ENCODE assay signal across 21 cellular contexts in the genomic region with DNA sequence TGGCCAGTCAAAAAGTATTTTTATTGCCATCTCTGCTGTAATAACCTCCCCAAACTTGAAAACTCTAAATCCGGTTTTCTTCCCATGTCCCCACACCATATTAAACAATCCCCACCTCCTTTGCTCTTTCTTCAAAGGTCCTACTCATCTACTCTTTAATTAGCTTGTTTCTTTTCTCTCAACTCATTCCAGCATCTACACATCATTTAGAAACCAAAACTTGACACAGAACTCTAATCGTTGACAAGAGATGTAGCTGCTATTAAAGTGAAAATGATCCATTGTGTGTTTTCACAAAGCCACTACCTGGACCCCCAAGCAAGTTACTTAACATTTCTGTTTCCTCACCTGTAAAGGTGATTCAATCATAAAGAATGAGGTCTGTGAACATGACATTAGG.
DNase-seq lines count a peak whose midpoint lies in the region; ATAC-seq lines count a peak whose summit lies in the region.
"Had no signal": no experiment of that assay in that cellular context is flagged by ENCODE, and none has a peak within 500 bp of the region (broad histone marks: within the 10 kb centered on the region; RNA-seq: fewer than 3 reads in every experiment).

No MANE protein-coding gene starts in this region.

- H3K27me3 ChIP-seq in stomach smooth muscle (ENCODE audit: control insufficient read depth in 1 of 2, insufficient read depth in 2 of 2, low read length in 2 of 2) = no peaks in the 10 kb centered on the region

- no peaks in the 10 kb centered on the region for H3K4me1 Mint-ChIP-seq in natural killer cell treated with Interleukin-12 subunit alpha and Interleukin-12 subunit beta and Interleukin-15 and Interleukin-18, amount 100 ng/mL, for 72 hours (ENCODE audit: low read depth in 2 of 2)
- H3K4me1 Mint-ChIP-seq: CD4-positive, alpha-beta memory T cell had no signal

- H3K36me3 Mint-ChIP-seq in natural killer cell treated with Interleukin-12 subunit alpha and Interleukin-12 subunit beta and Interleukin-15 and Interleukin-18, amount 100 ng/mL, for 72 hours = no peaks in the 10 kb centered on the region
- H3K36me3 Mint-ChIP-seq: CD4-positive, alpha-beta memory T cell had no signal

- H3K27me3 Mint-ChIP-seq in natural killer cell treated with Interleukin-12 subunit alpha and Interleukin-12 subunit beta and Interleukin-15 and Interleukin-18, amount 100 ng/mL, for 72 hours = peaks cover 18 to 33% of the 10 kb centered on the region in 2 donors

- H3K27ac Mint-ChIP-seq in natural killer cell treated with Interleukin-12 subunit alpha and Interleukin-12 subunit beta and Interleukin-15 and Interleukin-18, amount 100 ng/mL, for 72 hours = no peak overlapping the region
- H3K27ac Mint-ChIP-seq: activated CD4-positive, alpha-beta memory T cell treated with anti-CD3 and anti-CD28 coated beads, Interleukin-2, amount 10 ng/mL, durations not matched to agents 7 days and 5 days; CD4-positive, alpha-beta memory T cell; HFFc6 had no signal

- no peak overlapping the region for H3K9ac ChIP-seq in stomach smooth muscle (ENCODE audit: low read length in 2 of 2)

- H3K4me3 Mint-ChIP-seq in natural killer cell treated with Interleukin-12 subunit alpha and Interleukin-12 subunit beta and Interleukin-15 and Interleukin-18, amount 100 ng/mL, for 72 hours = no peak overlapping the region
- H3K4me3 Mint-ChIP-seq: activated CD4-positive, alpha-beta memory T cell treated with anti-CD3 and anti-CD28 coated beads, Interleukin-2, amount 10 ng/mL, durations not matched to agents 7 days and 5 days; CD4-positive, alpha-beta memory T cell; HFFc6 had no signal

- no peaks in the 10 kb centered on the region for H3K9me3 ChIP-seq in stomach smooth muscle (ENCODE audit: control insufficient read depth in 2 of 2, low read length in 2 of 2)
- H3K9me3 ChIP-seq: lower lobe of right lung had no signal

- H3K27ac ChIP-seq in stomach smooth muscle (ENCODE audit: low read length) = peak overlapping the region; percentile 41
- H3K27ac ChIP-seq: lower lobe of right lung had no signal

- ATAC-seq in GM18868 (IDR thresholded peaks at IDR 0.05; ENCODE audit: unreplicated experiment) = peak; percentile 45
- peak; percentile 75 for ATAC-seq in GM21717 (IDR thresholded peaks at IDR 0.05; ENCODE audit: unreplicated experiment)
- peak; percentile 63 for ATAC-seq in HG03565 (IDR thresholded peaks at IDR 0.05; ENCODE audit: unreplicated experiment)
- no peak for ATAC-seq in natural killer cell treated with Interleukin-12 subunit alpha and Interleukin-12 subunit beta and Interleukin-15 and Interleukin-18, amount 100 ng/mL, for 72 hours
- ATAC-seq in GM18861 (IDR thresholded peaks at IDR 0.05; ENCODE audit: unreplicated experiment) = no peak
- no peak for ATAC-seq in HG02678 (IDR thresholded peaks at IDR 0.05; ENCODE audit: unreplicated experiment)
- ATAC-seq: lower lobe of right lung had no signal

- no peaks in the 10 kb centered on the region for H3K9me3 Mint-ChIP-seq in natural killer cell treated with Interleukin-12 subunit alpha and Interleukin-12 subunit beta and Interleukin-15 and Interleukin-18, amount 100 ng/mL, for 72 hours
- H3K9me3 Mint-ChIP-seq: activated CD4-positive, alpha-beta memory T cell treated with anti-CD3 and anti-CD28 coated beads, Interleukin-2, amount 10 ng/mL, durations not matched to agents 7 days and 5 days; CD4-positive, alpha-beta memory T cell had no signal

- DNase-seq in natural killer cell treated with Interleukin-12 subunit alpha and Interleukin-12 subunit beta and Interleukin-15 and Interleukin-18, amount 100 ng/mL, for 72 hours (ENCODE audit: low spot score) = no peak
- DNase-seq in GF-D8 (lab: John Stamatoyannopoulos, UW) = no peak
- DNase-seq: activated CD4-positive, alpha-beta memory T cell treated with anti-CD3 and anti-CD28 coated beads, Interleukin-2, amount 10 ng/mL, durations not matched to agents 7 days and 5 days; activated CD4-positive, CD25-positive, alpha-beta regulatory T cell; activated T-cell treated with anti-CD3 and anti-CD28 coated beads for 4 hours; amniotic stem cell; CD4-positive, alpha-beta memory T cell; dermis blood vessel endothelial cell; HFFc6; hippocampal formation; lower lobe of right lung; NCI-H524; nucleus accumbens; right cardiac atrium; stimulated activated CD8-positive, alpha-beta memory T cell treated with anti-CD3 and anti-CD28 coated beads, Interleukin-4, amount 100 ng/mL, for 48 hours had no signal

- no peaks in the 10 kb centered on the region for H3K36me3 ChIP-seq in stomach smooth muscle (ENCODE audit: control insufficient read depth in 2 of 2, insufficient read depth in 2 of 2, low read length in 2 of 2)
- H3K36me3 ChIP-seq: lower lobe of right lung had no signal

- H3K4me3 ChIP-seq in stomach smooth muscle (ENCODE audit: low read length in 2 of 2) = no peak overlapping the region
- H3K4me3 ChIP-seq: lower lobe of right lung had no signal

- peaks cover 31% of the 10 kb centered on the region for H3K4me1 ChIP-seq in stomach smooth muscle (ENCODE audit: control insufficient read depth, insufficient read depth, low read length)
- H3K4me1 ChIP-seq: lower lobe of right lung had no signal

Comparison
In these comparisons a context has a peak if more than half of its experiments do, and no peak if none do; other contexts are left out.
1. ATAC-seq: peak in GM18868 (single experiment), GM21717 (single experiment) and HG03565 (single experiment); none in natural killer cell treated with Interleukin-12 subunit alpha and Interleukin-12 subunit beta and Interleukin-15 and Interleukin-18, amount 100 ng/mL, for 72 hours (0 of 2), GM18861 (single experiment) and HG02678 (single experiment).